In genomic region chr4:8868321-8869001, GRCh38 we compare ENCODE assay signal across 15 cellular contexts. TPM values are rescaled to one million over a fixed set of nuclear protein-coding genes. Genes with fewer than 3 reads are reported as not detected.
"Had no signal": no experiment of that assay in that cellular context is flagged by ENCODE, and none has a peak within 500 bp of the region (broad histone marks: within the 10 kb centered on the region; RNA-seq: fewer than 3 reads in every experiment).

No MANE protein-coding gene starts in this region.

- ATAC-seq: body of pancreas, foreskin keratinocyte, pancreas, upper lobe of right lung had no signal

- H3K9me3 Mint-ChIP-seq: central memory CD8-positive, alpha-beta T cell had no signal

- H3K4me3 Mint-ChIP-seq: central memory CD8-positive, alpha-beta T cell had no signal

- DNase-seq: activated effector memory CD4-positive, alpha-beta T cell treated with Interleukin-2 at 50 U/mL for 16 hours; activated naive CD4-positive, alpha-beta T cell treated with anti-CD3 and anti-CD28 coated beads, Interleukin-2, amount 50 U/mL, for 16 hours; activated T-cell treated with anti-CD3 and anti-CD28 coated beads, Interleukin-2, amount 50 U/mL, for 1 hour; amniotic stem cell; body of pancreas; foreskin keratinocyte; kidney glomerular epithelial cell; mesendoderm; stimulated activated CD4-positive, alpha-beta T cell treated with anti-CD3 and anti-CD28 coated beads, Interleukin-1b, Interleukin-23, amount 100 ng/mL, for 48 hours; stomach; testis; upper lobe of right lung had no signal

RNA-seq across cellular contexts. Expression of gene HMX1, which starts 3.2 kb away (rescaled TPM):
- total RNA-seq: body of pancreas, foreskin keratinocyte, liver, pancreas, upper lobe of right lung had no signal
